Comparison of ENCODE assay signal across 10 cellular contexts in the genomic region with DNA sequence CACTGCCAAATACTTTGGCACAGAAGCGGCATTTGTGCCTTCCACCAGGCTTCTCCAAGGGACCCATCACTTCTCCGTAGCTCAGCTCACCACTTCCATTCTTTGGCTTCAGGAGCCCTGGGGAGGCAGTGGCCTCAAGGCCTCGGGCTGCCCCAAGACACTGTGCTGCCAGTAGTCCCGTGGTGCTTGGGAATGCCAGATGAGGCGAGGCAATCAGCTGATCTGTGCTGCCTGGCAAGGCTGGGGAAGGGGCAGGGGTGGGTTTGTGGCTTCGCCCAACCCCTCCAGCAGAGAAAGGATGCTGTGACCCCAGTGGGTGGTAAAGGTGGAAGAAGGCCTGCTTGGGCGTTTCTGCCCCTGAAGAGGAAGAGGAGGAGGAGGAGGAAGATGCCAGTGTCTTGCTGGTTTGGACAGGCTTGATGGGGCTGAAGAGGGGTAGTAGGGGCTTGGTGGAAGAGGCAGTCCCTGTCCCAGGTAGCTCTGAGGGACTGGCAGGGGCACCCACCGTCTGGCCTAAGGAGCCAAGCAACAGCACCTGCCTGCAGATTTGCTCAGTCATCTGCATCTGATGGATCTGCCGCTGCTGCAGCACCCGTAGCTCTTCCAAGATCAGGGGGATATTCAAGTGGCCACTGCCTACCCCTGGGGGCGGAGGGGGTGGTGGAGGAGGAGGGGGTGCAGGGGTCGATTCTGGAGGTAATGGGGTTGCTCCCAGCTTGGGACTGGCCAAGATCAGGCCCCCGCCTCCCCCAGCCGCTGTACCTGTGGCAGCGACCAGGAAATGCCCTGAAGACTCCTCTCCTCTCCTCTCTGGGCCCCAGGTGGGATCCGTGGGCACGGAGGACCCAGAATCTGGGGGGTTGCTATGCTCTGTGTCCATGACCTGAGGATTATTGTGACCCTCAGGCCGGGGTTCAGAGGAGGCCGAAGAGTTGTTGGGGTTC. TPM values are rescaled to one million over a fixed set of nuclear protein-coding genes. Genes with fewer than 3 reads are reported as not detected.
DNase-seq lines count a peak whose midpoint lies in the region; ATAC-seq and TF ChIP-seq lines count a peak whose summit lies in the region.
"Had no signal": no experiment of that assay in that cellular context is flagged by ENCODE, and none has a peak within 500 bp of the region (broad histone marks: within the 10 kb centered on the region; RNA-seq: fewer than 3 reads in every experiment).

No MANE protein-coding gene starts in this region.

- peaks cover 3% of the 10 kb centered on the region for H3K9me3 Mint-ChIP-seq in neural progenitor cell

- no peak overlapping the region; a peak in 1 of 22 replicates for H3K27ac ChIP-seq in BLaER1 treated with 17β-estradiol and CSF1 and Interleukin-3, amounts not matched to agents 10 nM and 100 nM
- peak overlapping the region; percentile 100 for H3K27ac ChIP-seq in neural progenitor cell
- H3K27ac ChIP-seq: epithelial cell of prostate had no signal

- no peak for ATAC-seq in GM18502 (IDR thresholded peaks at IDR 0.05; ENCODE audit: poor library complexity, unreplicated experiment)

- H3K9ac ChIP-seq in BLaER1 treated with 17β-estradiol and CSF1 and Interleukin-3, amounts not matched to agents 10 nM and 100 nM = peak overlapping the region in 4 of 11 experiments; percentile 61 to 79 (median 76); a peak in 6 of 22 replicates
- H3K9ac ChIP-seq in NT2/D1 (ENCODE audit: insufficient read length, low read depth) (peak overlapping the region; percentile 82), endocrine pancreas (ENCODE audit: control insufficient read depth, insufficient read depth, low read length) (peak overlapping the region; percentile 52), neural progenitor cell (no peak overlapping the region)

- TF ChIP-seq CTCF in neural progenitor cell (IDR thresholded peaks at IDR 0.05) = no peak

- H3K79me2 ChIP-seq in neural progenitor cell (ENCODE audit: low read depth) = peaks cover 89% of the 10 kb centered on the region

- H2AFZ ChIP-seq in neural progenitor cell (replicated peaks) = no peak overlapping the region

- H3K4me1 ChIP-seq in BLaER1 treated with 17β-estradiol and CSF1 and Interleukin-3, amounts not matched to agents 10 nM and 100 nM = peaks cover 12 to 31% (median 24%) of the 10 kb centered on the region in 10 experiments
- peaks cover 21% of the 10 kb centered on the region for H3K4me1 ChIP-seq in NT2/D1 (ENCODE audit: insufficient read depth, insufficient read length)
- no peaks in the 10 kb centered on the region for H3K4me1 ChIP-seq in endocrine pancreas (ENCODE audit: control insufficient read depth, insufficient read depth, low read length)
- peaks cover 73% of the 10 kb centered on the region for H3K4me1 ChIP-seq in neural progenitor cell

- peak overlapping the region in 10 of 11 experiments; percentile 24 to 93 (median 87); a peak in 18 of 22 replicates for H3K4me2 ChIP-seq in BLaER1 treated with 17β-estradiol and CSF1 and Interleukin-3, amounts not matched to agents 10 nM and 100 nM
- H3K4me2 ChIP-seq in neural progenitor cell = peak overlapping the region; percentile 92

- DNase-seq in NT2/D1 (ENCODE audit: low read depth, low spot score) (no peak), neural progenitor cell (ENCODE audit: low spot score) (no peak), AML-193 (lab: John Stamatoyannopoulos, UW) (no peak), NOMO-1 treated with DMSO at 0.1 percent for 48 hours (lab: John Stamatoyannopoulos, UW; ENCODE audit: unreplicated experiment) (no peak), SHP77 treated with DMSO at 0.1 percent for 48 hours (lab: John Stamatoyannopoulos, UW) (no peak)
- DNase-seq: NCI-H1417 treated with DMSO at 0.1 percent for 48 hours had no signal

- H4K20me1 ChIP-seq in BLaER1 treated with 17β-estradiol and CSF1 and Interleukin-3, amounts not matched to agents 10 nM and 100 nM = no peaks in the 10 kb centered on the region
- peaks cover 93% of the 10 kb centered on the region for H4K20me1 ChIP-seq in neural progenitor cell (ENCODE audit: low read depth)

- no peaks in the 10 kb centered on the region for H3K9me3 ChIP-seq in BLaER1 treated with 17β-estradiol and CSF1 and Interleukin-3, amounts not matched to agents 10 nM and 100 nM (replicated peaks in 1 of 11)
- H3K9me3 ChIP-seq in NT2/D1 (ENCODE audit: insufficient read depth, low read length) = no peaks in the 10 kb centered on the region
- no peaks in the 10 kb centered on the region for H3K9me3 ChIP-seq in endocrine pancreas (ENCODE audit: control insufficient read depth, low read length)
- no peaks in the 10 kb centered on the region for H3K9me3 ChIP-seq in neural progenitor cell (ENCODE audit: low read depth)

- peaks cover 88% of the 10 kb centered on the region for H3F3A ChIP-seq in neural progenitor cell (ENCODE audit: low read depth)

- H3K4me3 ChIP-seq in BLaER1 treated with 17β-estradiol and CSF1 and Interleukin-3, amounts not matched to agents 10 nM and 100 nM = peak overlapping the region in 6 of 10 experiments; percentile 25 to 74 (median 67); a peak in 9 of 20 replicates
- peak overlapping the region; percentile 60 for H3K4me3 ChIP-seq in NT2/D1 (ENCODE audit: insufficient read length, low read depth)
- H3K4me3 ChIP-seq in endocrine pancreas (ENCODE audit: control insufficient read depth, insufficient read depth, low read length) = peak overlapping the region; percentile 49
- peak overlapping the region; percentile 74 for H3K4me3 ChIP-seq in neural progenitor cell

- H3K4me3 Mint-ChIP-seq in neural progenitor cell = peak overlapping the region; percentile 96

- H3K27me3 ChIP-seq in BLaER1 treated with 17β-estradiol and CSF1 and Interleukin-3, amounts not matched to agents 10 nM and 100 nM = peaks cover 0 to 5% (median 0%) of the 10 kb centered on the region in 11 experiments; a peak in 1 of 22 replicates
- no peaks in the 10 kb centered on the region for H3K27me3 ChIP-seq in NT2/D1 (ENCODE audit: insufficient read depth, insufficient read length)
- no peaks in the 10 kb centered on the region for H3K27me3 ChIP-seq in endocrine pancreas (ENCODE audit: control insufficient read depth, insufficient read depth, low read length)
- no peaks in the 10 kb centered on the region for H3K27me3 ChIP-seq in neural progenitor cell

- H3K27ac Mint-ChIP-seq in neural progenitor cell = peak overlapping the region; percentile 99

- H3K36me3 Mint-ChIP-seq in neural progenitor cell = peaks cover 49% of the 10 kb centered on the region

- H3K36me3 ChIP-seq in BLaER1 treated with 17β-estradiol and CSF1 and Interleukin-3, amounts not matched to agents 10 nM and 100 nM = no peaks in the 10 kb centered on the region; a peak in 1 of 22 replicates
- H3K36me3 ChIP-seq in NT2/D1 (ENCODE audit: insufficient read depth, insufficient read length, low read length) (peaks cover 47% of the 10 kb centered on the region), endocrine pancreas (ENCODE audit: control insufficient read depth, insufficient read depth, low read length) (no peaks in the 10 kb centered on the region), neural progenitor cell (peaks cover 28% of the 10 kb centered on the region)

- H3K27me3 Mint-ChIP-seq in neural progenitor cell (ENCODE audit: insufficient read depth, low read depth) = peaks cover 17% of the 10 kb centered on the region

- peaks cover 76% of the 10 kb centered on the region for H3K4me1 Mint-ChIP-seq in neural progenitor cell

RNA-seq across cellular contexts. Expression of a gene that starts 1.3 kb away (rescaled TPM):
- total RNA-seq in neural progenitor cell (ENCODE audit: low replicate concordance) = 263 and 394 TPM in 2 replicates

RNA-seq across cellular contexts. Expression of a gene that starts 13.7 kb away (rescaled TPM):
- 99.5 and 108 TPM in 2 replicates for total RNA-seq in neural progenitor cell (ENCODE audit: low replicate concordance)

RNA-seq across cellular contexts. Expression of a gene that starts 47.9 kb away (rescaled TPM):
- 34.2 and 35.7 TPM in 2 replicates for total RNA-seq in neural progenitor cell (ENCODE audit: low replicate concordance)

RNA-seq across cellular contexts. Expression of a gene that starts 48.1 kb away (rescaled TPM):
- total RNA-seq in neural progenitor cell (ENCODE audit: low replicate concordance) = 38.5 and 54.2 TPM in 2 replicates

RNA-seq across cellular contexts. Expression of a gene that starts 55.0 kb away (rescaled TPM):
- not detected in 2 replicates for total RNA-seq in neural progenitor cell (ENCODE audit: low replicate concordance)
